In the genomic region with DNA sequence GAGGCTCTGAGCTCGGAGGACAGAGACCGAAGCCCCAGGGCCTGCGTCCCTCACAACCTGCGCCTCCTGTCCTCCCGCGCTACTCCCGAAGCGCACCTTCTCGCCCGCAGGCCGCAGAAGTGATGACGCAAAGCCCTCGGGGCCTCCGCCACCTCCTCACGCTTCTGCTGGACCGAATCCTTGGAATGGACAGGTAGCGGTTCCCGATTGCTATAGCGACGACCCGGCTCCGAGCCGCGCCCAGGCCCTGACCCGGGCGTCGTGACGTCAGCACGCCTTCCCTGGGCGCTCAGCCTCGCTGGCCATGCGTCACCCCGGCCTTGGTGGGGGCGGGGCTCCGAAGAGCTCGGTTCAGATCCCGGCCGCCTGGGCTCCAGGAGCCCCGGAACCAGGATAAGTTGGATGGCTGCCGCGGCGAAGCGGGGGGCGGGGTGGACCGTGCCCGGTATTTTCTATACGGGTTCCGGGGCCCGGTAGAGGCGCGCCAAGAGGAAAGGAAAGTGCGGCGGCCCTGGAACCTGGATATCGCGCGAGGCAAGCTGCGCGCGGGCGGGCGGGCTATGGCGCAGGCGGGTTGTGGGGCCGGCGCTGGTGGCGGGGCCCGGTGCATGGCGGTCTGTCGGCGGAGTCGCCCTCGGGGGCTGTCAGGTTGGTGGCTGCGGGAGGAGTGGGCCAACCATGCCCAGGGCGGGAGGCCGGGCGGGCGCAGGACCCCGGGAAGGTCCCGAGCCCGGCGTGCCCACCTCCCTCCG, we compare ENCODE assay signal across 8 cellular contexts. TPM values are rescaled to one million over a fixed set of nuclear protein-coding genes. Genes with fewer than 3 reads are reported as not detected.
DNase-seq lines count a peak whose midpoint lies in the region; ATAC-seq, FAIRE-seq and TF ChIP-seq lines count a peak whose summit lies in the region.

Gene ZNF76 (plus strand): TSS at position 542 of the 752 bp plus-strand sequence. CDS start 21,417 bp downstream, outside the sequence.

- H3K9me3 ChIP-seq in adrenal gland (replicated peaks in 1 of 3) (no peaks in the 10 kb centered on the region), heart right ventricle (no peaks in the 10 kb centered on the region), upper lobe of right lung (no peaks in the 10 kb centered on the region)

- H3K27me3 ChIP-seq in adrenal gland (no peaks in the 10 kb centered on the region), heart right ventricle (no peaks in the 10 kb centered on the region), upper lobe of right lung (no peaks in the 10 kb centered on the region)

- H3K27ac ChIP-seq in adrenal gland (peak within 1 kb of the TSS; percentile 86 to 99 (median 93)), heart right ventricle (peak within 1 kb of the TSS; percentile 94 to 100 (median 98)), upper lobe of right lung (peak within 1 kb of the TSS; percentile 98)

- H3K36me3 ChIP-seq in adrenal gland (replicated peaks in 1 of 2) (no peaks in the 10 kb centered on the region), heart right ventricle (no peaks in the 10 kb centered on the region), upper lobe of right lung (no peaks in the 10 kb centered on the region)

- peak; percentile 66; the same call in 1 of the 2 replicates for TF ChIP-seq POLR2A in GM12891 (IDR thresholded peaks at IDR 0.05; ENCODE audit: low read depth, low read length)
- TF ChIP-seq POLR2A in adrenal gland (IDR thresholded peaks at IDR 0.05) = peak; percentile 71

- WGBS in adrenal gland, 4 donors = 0% methylated on average over 1 to 76 of the region's 82 CpGs
- WGBS in heart right ventricle, 2 donors = 0% methylated on average over 61 to 82 of the region's 82 CpGs

- ATAC-seq in HG02840 (IDR thresholded peaks at IDR 0.05; ENCODE audit: low FRiP score, unreplicated experiment) = peak; percentile 85
- ATAC-seq in heart right ventricle = peak; percentile 94 to 98 (median 96)
- ATAC-seq in upper lobe of right lung = peak; percentile 95

- H3K4me1 ChIP-seq in adrenal gland (replicated peaks in 1 of 2) = peaks cover 6 to 44% of the 10 kb centered on the region in 2 donors
- peaks cover 5 to 52% (median 33%) of the 10 kb centered on the region in 9 donors for H3K4me1 ChIP-seq in heart right ventricle
- peaks cover 30% of the 10 kb centered on the region for H3K4me1 ChIP-seq in upper lobe of right lung

- intact Hi-C loops in adrenal gland (cut with DNase I) = no loop called here
- intact Hi-C loops in heart right ventricle (cut with DNase I) = no loop called here
- intact Hi-C loops in posterior vena cava (cut with DNase I) = no loop called here
- intact Hi-C loops in upper lobe of right lung (cut with DNase I) = no loop called here

- peak; percentile 94 for DNase-seq in GM12891 (ENCODE audit: insufficient read length, low spot score)
- DNase-seq in NCI-H146 (lab: John Stamatoyannopoulos, UW) = peak; percentile 96
- DNase-seq in T-helper 1 cell = peak; percentile 86 to 96 (median 88)
- peak; percentile 98 to 100 (median 99) for DNase-seq in adrenal gland
- DNase-seq in heart right ventricle = peak; percentile 97 to 98
- peak; percentile 99 for DNase-seq in posterior vena cava (ENCODE audit: low spot score)
- peak; percentile 99 for DNase-seq in upper lobe of right lung

- H3K4me3 ChIP-seq in adrenal gland (peak within 1 kb of the TSS; percentile 30 to 88 (median 72)), heart right ventricle (peak within 1 kb of the TSS; percentile 63 to 95 (median 81)), upper lobe of right lung (peak within 1 kb of the TSS; percentile 67)

- FAIRE-seq in GM12891 (lab: Jason Lieb, UNC) = peak; percentile 88

- TF ChIP-seq CTCF in adrenal gland (IDR thresholded peaks at IDR 0.05) (peak in 4 of 6 experiments; percentile 40 to 81 (median 64)), heart right ventricle (IDR thresholded peaks at IDR 0.05) (peak in 1 of 9 donors; percentile 2), upper lobe of right lung (IDR thresholded peaks at IDR 0.05) (no peak)

TF ChIP-seq in GM12891, 5 proteins besides CTCF, POLR2A, EP300 and RAD21:
- TF ChIP-seq POU2F2 (IDR thresholded peaks at IDR 0.05; ENCODE audit: low read depth, low read length) (no peak), PAX5 (IDR thresholded peaks at IDR 0.05; ENCODE audit: insufficient read depth, low read length, severe bottlenecking) (no peak), TAF1 (IDR thresholded peaks at IDR 0.05; ENCODE audit: low read depth, low read length) (peak; percentile 23; the same call in 1 of the 2 replicates), POLR2AphosphoS5 (IDR thresholded peaks at IDR 0.05; ENCODE audit: low read depth, low read length) (no peak), SPI1 (IDR thresholded peaks at IDR 0.05; ENCODE audit: low read depth, low read length) (no peak)

RNA-seq across cellular contexts. Expression of gene ZNF76, which starts in this region (rescaled TPM):
- polyA plus RNA-seq in GM12891 (2012; ENCODE audit: low read depth, missing spikeins) = 21.5 TPM
- total RNA-seq in adrenal gland = 10 to 100 TPM; 26.1 to 74.0 (median 45.2) TPM
- polyA plus RNA-seq in adrenal gland = 100 to 1,000 TPM in 2 of 3 donors, 10 to 100 TPM in 1; 25.3 to 185 (median 100) TPM
- total RNA-seq in heart right ventricle = 10 to 100 TPM; 29.8 to 48.9 (median 37.8) TPM
- polyA plus RNA-seq in heart right ventricle = 10 to 100 TPM; 17.9 to 67.1 TPM
- 10 to 100 TPM; 23.1 to 29.6 TPM for total RNA-seq in posterior vena cava
- 31.3 TPM for total RNA-seq in upper lobe of right lung

Comparison
In these comparisons a context has a peak if more than half of its experiments do, and no peak if none do; other contexts are left out.
1. Peak in every context shown above with its lines: DNase-seq, ATAC-seq, H3K4me3 ChIP-seq and H3K27ac ChIP-seq.